8 cellular contexts compared by ENCODE assay signal in the genomic region with DNA sequence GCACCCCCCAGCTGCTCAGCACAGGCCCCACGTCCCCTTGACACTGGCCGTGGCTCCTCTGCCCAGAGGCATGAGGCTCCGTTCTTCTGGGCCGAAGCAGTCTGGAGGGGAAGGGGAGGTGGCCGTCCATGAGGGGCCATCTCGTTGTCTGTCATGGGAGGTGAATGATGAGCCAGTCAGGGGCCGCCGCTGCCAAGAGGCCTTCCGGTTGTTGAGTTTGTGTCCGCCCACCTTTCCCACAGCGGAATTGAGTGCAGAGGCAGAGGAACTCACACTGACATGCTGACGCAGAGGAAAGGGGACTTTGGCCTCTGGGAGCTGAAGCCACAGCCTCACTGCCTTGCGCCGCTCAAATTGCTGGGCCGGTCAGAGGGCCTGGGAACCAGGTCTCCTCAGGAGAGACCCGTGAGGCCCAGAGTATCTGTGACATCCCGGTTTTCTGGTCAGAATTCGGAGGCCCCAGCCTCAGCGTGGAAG.
A peak's percentile ranks its signal among the peaks of the same experiment; 100 is the strongest.
DNase-seq lines count a peak whose midpoint lies in the region; ATAC-seq lines count a peak whose summit lies in the region.

No MANE protein-coding gene starts in this region.

- ATAC-seq in GM19023 (IDR thresholded peaks at IDR 0.05; ENCODE audit: unreplicated experiment) = peak; percentile 63
- ATAC-seq in HG03442 (IDR thresholded peaks at IDR 0.05; ENCODE audit: unreplicated experiment) = peak; percentile 59

- DNase-seq in dermis blood vessel endothelial cell (peak; percentile 59), SIG-M5 (lab: John Stamatoyannopoulos, UW) (no peak), HK-2 (ENCODE audit: unreplicated experiment) (no peak), cortex of kidney (lab: John Stamatoyannopoulos, UW) (no peak), NCI-H774 (lab: John Stamatoyannopoulos, UW) (no peak)
- peak; percentile 62 for DNase-seq in stimulated activated CD4-positive, alpha-beta T cell treated with anti-CD3 and anti-CD28 coated beads, Interleukin-15, amount 100 ng/mL, for 24 hours

Comparison
In these comparisons a context has a peak if more than half of its experiments do, and no peak if none do; other contexts are left out.
1. DNase-seq: peak in dermis blood vessel endothelial cell (single experiment) and stimulated activated CD4-positive, alpha-beta T cell treated with anti-CD3 and anti-CD28 coated beads, Interleukin-15, amount 100 ng/mL, for 24 hours (single experiment); none in SIG-M5 (single experiment), HK-2 (single experiment), cortex of kidney (single experiment) and NCI-H774 (single experiment).